Comparison of ENCODE assay signal across 19 cellular contexts in the genomic region with DNA sequence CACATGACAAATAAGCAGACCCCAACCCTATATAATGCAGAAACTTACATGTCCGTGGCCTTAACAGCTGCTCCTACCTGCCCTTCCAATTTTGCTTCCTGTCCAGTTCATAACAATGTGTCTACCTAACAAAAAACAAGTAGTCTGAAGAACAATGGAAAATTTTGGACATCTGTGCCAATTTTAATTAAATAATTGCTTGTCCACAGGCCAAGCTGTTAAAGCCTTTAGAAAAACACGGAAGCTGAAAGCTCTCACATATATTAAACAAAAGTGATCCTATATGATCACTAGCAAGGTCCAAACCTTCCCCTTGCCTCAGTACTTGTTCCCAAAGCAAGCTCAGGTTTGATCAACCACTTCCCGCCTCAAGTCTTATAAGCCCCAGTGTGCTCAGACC. TPM values are rescaled to one million over a fixed set of nuclear protein-coding genes. Genes with fewer than 3 reads are reported as not detected.
"Had no signal": no experiment of that assay in that cellular context is flagged by ENCODE, and none has a peak within 500 bp of the region (broad histone marks: within the 10 kb centered on the region; RNA-seq: fewer than 3 reads in every experiment).

No MANE protein-coding gene starts in this region.

- H3K27me3 Mint-ChIP-seq: activated B cell treated with CpG ODN at 0.5 μM for 24 hours; activated CD4-positive, alpha-beta memory T cell treated with anti-CD3 and anti-CD28 coated beads for 36 hours had no signal

- H3K9me3 Mint-ChIP-seq: activated B cell treated with CpG ODN at 0.5 μM for 24 hours; activated CD4-positive, alpha-beta memory T cell treated with anti-CD3 and anti-CD28 coated beads for 36 hours; endodermal cell; nephron; T-helper 2 cell treated with Interferon-gamma antibody and Interleukin-4, amounts not matched to agents 5 μg/mL and 100 μg/mL, for 36 hours had no signal

- H3K4me3 Mint-ChIP-seq: activated B cell treated with CpG ODN at 0.5 μM for 24 hours; activated CD4-positive, alpha-beta memory T cell treated with anti-CD3 and anti-CD28 coated beads for 36 hours; activated naive CD8-positive, alpha-beta T cell; endodermal cell; nephron; T-helper 2 cell treated with Interferon-gamma antibody and Interleukin-4, amounts not matched to agents 5 μg/mL and 100 μg/mL, for 36 hours had no signal

- H3K36me3 ChIP-seq: cardiac muscle cell, left lung, tibial nerve, uterus had no signal

- H3K9me3 ChIP-seq: left lung, tibial nerve, uterus had no signal

- H3K27ac Mint-ChIP-seq: activated B cell treated with CpG ODN at 0.5 μM for 24 hours; activated CD4-positive, alpha-beta memory T cell treated with anti-CD3 and anti-CD28 coated beads for 36 hours; activated naive CD8-positive, alpha-beta T cell; endodermal cell; T-helper 2 cell treated with Interferon-gamma antibody and Interleukin-4, amounts not matched to agents 5 μg/mL and 100 μg/mL, for 36 hours had no signal

- DNase-seq: activated B cell treated with CpG ODN at 0.5 μM for 24 hours; activated CD4-positive, alpha-beta memory T cell treated with anti-CD3 and anti-CD28 coated beads for 36 hours; activated CD4-positive, alpha-beta T cell treated with anti-CD3 and anti-CD28 coated beads for 4 hours; activated T-cell treated with anti-CD3 and anti-CD28 coated beads for 4 hours; dorsolateral prefrontal cortex; endodermal cell; erythroblast; head of caudate nucleus; kidney; left lung; stimulated activated CD4-positive, alpha-beta T cell treated with anti-CD3 and anti-CD28 coated beads, Interleukin-2, amount 100 ng/mL, for 24 hours; stimulated activated naive CD4-positive, alpha-beta T cell treated with Interleukin-2 at 50 U/mL for 16 hours; uterus had no signal

- H3K4me1 ChIP-seq: parathyroid adenoma, tibial nerve, uterus had no signal

- H3K27ac ChIP-seq: cardiac muscle cell, dorsolateral prefrontal cortex, parathyroid adenoma, tibial nerve, uterus had no signal

- H3K4me1 Mint-ChIP-seq: activated B cell treated with CpG ODN at 0.5 μM for 24 hours had no signal

- H3K4me3 ChIP-seq: cardiac muscle cell, dorsolateral prefrontal cortex, left lung, tibial nerve, uterus had no signal

- H3K36me3 Mint-ChIP-seq: activated CD4-positive, alpha-beta memory T cell treated with anti-CD3 and anti-CD28 coated beads for 36 hours; activated naive CD8-positive, alpha-beta T cell had no signal

- H3K27me3 ChIP-seq: cardiac muscle cell, dorsolateral prefrontal cortex, left lung, tibial nerve, uterus had no signal

- ATAC-seq: left lung had no signal

RNA-seq across cellular contexts. Expression of gene MAGI1, which starts 37.1 kb away (rescaled TPM):
- total RNA-seq: activated B cell treated with CpG ODN at 0.5 μM for 24 hours had no signal
